25 cellular contexts compared by ENCODE assay signal in genomic region chrX:11766487-11766886, GRCh38. TPM values are rescaled to one million over a fixed set of nuclear protein-coding genes. Genes with fewer than 3 reads are reported as not detected.
DNase-seq lines count a peak whose midpoint lies in the region; ATAC-seq lines count a peak whose summit lies in the region.
"Had no signal": no experiment of that assay in that cellular context is flagged by ENCODE, and none has a peak within 500 bp of the region (broad histone marks: within the 10 kb centered on the region; RNA-seq: fewer than 3 reads in every experiment).

No MANE protein-coding gene starts in this region.

- peak overlapping the region; percentile 83 for H3K4me3 Mint-ChIP-seq in activated CD4-positive, alpha-beta T cell treated with anti-CD3 and anti-CD28 coated beads for 36 hours
- H3K4me3 Mint-ChIP-seq in T-helper 17 cell = peak overlapping the region; percentile 25
- peak overlapping the region; percentile 89 for H3K4me3 Mint-ChIP-seq in activated T-helper 17 cell treated with anti-CD3 and anti-CD28 coated beads, Interleukin-2, amount 50 U/mL, for 72 hours
- peak overlapping the region; percentile 17 to 100 (median 88) for H3K4me3 Mint-ChIP-seq in naive thymus-derived CD4-positive, alpha-beta T cell
- H3K4me3 Mint-ChIP-seq: natural killer cell, WTC11 had no signal

- H3K36me3 ChIP-seq in naive thymus-derived CD4-positive, alpha-beta T cell (ENCODE audit: control insufficient read depth in 2 of 3, insufficient read depth in 3 of 3, low read length in 3 of 3) = peaks cover 12 to 22% (median 21%) of the 10 kb centered on the region in 3 experiments

- peak overlapping the region; percentile 24 for H3K4me3 ChIP-seq in naive thymus-derived CD4-positive, alpha-beta T cell (ENCODE audit: low read length)
- H3K4me3 ChIP-seq: BLaER1 treated with 17β-estradiol and CSF1 and Interleukin-3, amounts not matched to agents 10 nM and 100 nM; esophagus muscularis mucosa; gastroesophageal sphincter; sigmoid colon; vagina had no signal

- intact Hi-C loops in activated CD4-positive, alpha-beta T cell treated with anti-CD3 and anti-CD28 coated beads for 36 hours (cut with DNase I, micrococcal nuclease) = loop anchor here in 1 of 2 experiments (1.0 kb wide), 1 partner anchor 8 kb away; the partner anchor contains the start of gene MSL3
- intact Hi-C loops in naive thymus-derived CD4-positive, alpha-beta T cell (cut with micrococcal nuclease) = loop anchor here (1.0 to 10.0 kb wide), 4 partner anchors 8 to 1968 kb away; partner anchors contain the start of genes MSL3 (in 1 of the 2), OFD1 (in 1 of the 2), TCEANC (in 1 of the 2) and TRAPPC2 (in 1 of the 2)

- peaks cover 62% of the 10 kb centered on the region for H3K36me3 Mint-ChIP-seq in activated CD4-positive, alpha-beta T cell treated with anti-CD3 and anti-CD28 coated beads for 36 hours (ENCODE audit: low read depth)
- H3K36me3 Mint-ChIP-seq in T-helper 17 cell (ENCODE audit: low read depth) = peaks cover 7% of the 10 kb centered on the region
- peaks cover 84% of the 10 kb centered on the region for H3K36me3 Mint-ChIP-seq in activated T-helper 17 cell treated with anti-CD3 and anti-CD28 coated beads, Interleukin-2, amount 50 U/mL, for 72 hours (ENCODE audit: low read depth)
- H3K36me3 Mint-ChIP-seq in naive thymus-derived CD4-positive, alpha-beta T cell = peaks cover 8 to 58% (median 50%) of the 10 kb centered on the region in 5 donors
- H3K36me3 Mint-ChIP-seq: IgD-negative memory B cell had no signal

- peaks cover 23 to 42% of the 10 kb centered on the region in 2 donors for H3K4me1 ChIP-seq in naive thymus-derived CD4-positive, alpha-beta T cell (ENCODE audit: control insufficient read depth in 2 of 2, insufficient read depth in 2 of 2, low read length in 2 of 2)
- H3K4me1 ChIP-seq: sigmoid colon, vagina had no signal

- peak overlapping the region; percentile 96 for H3K27ac Mint-ChIP-seq in activated CD4-positive, alpha-beta T cell treated with anti-CD3 and anti-CD28 coated beads for 36 hours
- H3K27ac Mint-ChIP-seq in T-helper 17 cell = peak overlapping the region; percentile 95
- peak overlapping the region; percentile 78 for H3K27ac Mint-ChIP-seq in activated T-helper 17 cell treated with anti-CD3 and anti-CD28 coated beads, Interleukin-2, amount 50 U/mL, for 72 hours
- H3K27ac Mint-ChIP-seq in naive thymus-derived CD4-positive, alpha-beta T cell = peak overlapping the region; percentile 89 to 100 (median 96)
- H3K27ac Mint-ChIP-seq: WTC11 had no signal

- no peaks in the 10 kb centered on the region for H3K27me3 ChIP-seq in naive thymus-derived CD4-positive, alpha-beta T cell (ENCODE audit: control insufficient read depth in 2 of 2, insufficient read depth in 2 of 2, low read length in 2 of 2)
- H3K27me3 ChIP-seq: esophagus muscularis mucosa, gastroesophageal sphincter, sigmoid colon, vagina had no signal

- no peaks in the 10 kb centered on the region for H3K9me3 ChIP-seq in T-helper 17 cell (ENCODE audit: control insufficient read depth, low read length, poor library complexity, severe bottlenecking)
- no peaks in the 10 kb centered on the region for H3K9me3 ChIP-seq in naive thymus-derived CD4-positive, alpha-beta T cell (ENCODE audit: control insufficient read depth in 2 of 3, low read length in 3 of 3)
- H3K9me3 ChIP-seq: BLaER1 treated with 17β-estradiol and CSF1 and Interleukin-3, amounts not matched to agents 10 nM and 100 nM; esophagus muscularis mucosa; gastroesophageal sphincter; sigmoid colon; vagina had no signal

- no peaks in the 10 kb centered on the region for H3K27me3 Mint-ChIP-seq in activated CD4-positive, alpha-beta T cell treated with anti-CD3 and anti-CD28 coated beads for 36 hours
- H3K27me3 Mint-ChIP-seq in T-helper 17 cell = no peaks in the 10 kb centered on the region
- no peaks in the 10 kb centered on the region for H3K27me3 Mint-ChIP-seq in activated T-helper 17 cell treated with anti-CD3 and anti-CD28 coated beads, Interleukin-2, amount 50 U/mL, for 72 hours
- H3K27me3 Mint-ChIP-seq in naive thymus-derived CD4-positive, alpha-beta T cell = no peaks in the 10 kb centered on the region

- POLR2A ChIA-PET in activated CD4-positive, alpha-beta T cell treated with anti-CD3 and anti-CD28 coated beads for 36 hours (lab: Charles Lee) = interaction anchor here (1.0 kb wide), 1 partner anchor 18 kb away, joined by 4 read pairs; no protein-coding TSS in a partner anchor
- POLR2A ChIA-PET in naive thymus-derived CD4-positive, alpha-beta T cell (lab: Charles Lee) = interaction anchor here (1.0 to 7.4 kb wide), 2 partner anchors 8 to 27 kb away, joined by 3 to 40 read pairs; partner anchors contain the start of gene MSL3

- peak; percentile 27 for ATAC-seq in activated CD4-positive, alpha-beta T cell treated with anti-CD3 and anti-CD28 coated beads for 36 hours
- ATAC-seq in T-helper 17 cell = peak; percentile 38
- ATAC-seq in activated T-helper 17 cell treated with anti-CD3 and anti-CD28 coated beads, Interleukin-2, amount 50 U/mL, for 72 hours (replicated peaks) = peak; percentile 17
- ATAC-seq in naive thymus-derived CD4-positive, alpha-beta T cell = peak; percentile 53
- ATAC-seq: gastroesophageal sphincter, natural killer cell, PC-3, WTC11 had no signal

- CTCF ChIA-PET in activated CD4-positive, alpha-beta T cell treated with anti-CD3 and anti-CD28 coated beads for 36 hours (lab: Charles Lee) = interaction anchor here (0.7 to 1.7 kb wide), 4 partner anchors 8 to 43 kb away, joined by 3 to 8 read pairs (median 3); partner anchors contain the start of gene MSL3
- CTCF ChIA-PET in naive thymus-derived CD4-positive, alpha-beta T cell (lab: Charles Lee) = interaction anchor here (0.9 to 5.0 kb wide), 7 partner anchors 8 to 235 kb away, joined by 3 to 22 read pairs (median 3); partner anchors contain the start of gene MSL3

- H3K9me3 Mint-ChIP-seq in activated CD4-positive, alpha-beta T cell treated with anti-CD3 and anti-CD28 coated beads for 36 hours (ENCODE audit: low read depth) = no peaks in the 10 kb centered on the region
- H3K9me3 Mint-ChIP-seq in activated T-helper 17 cell treated with anti-CD3 and anti-CD28 coated beads, Interleukin-2, amount 50 U/mL, for 72 hours = no peaks in the 10 kb centered on the region
- peaks cover 0 to 2% (median 0%) of the 10 kb centered on the region in 11 donors for H3K9me3 Mint-ChIP-seq in naive thymus-derived CD4-positive, alpha-beta T cell
- H3K9me3 Mint-ChIP-seq: IgD-negative memory B cell, natural killer cell, WTC11 had no signal

- peaks cover 54% of the 10 kb centered on the region for H3K4me1 Mint-ChIP-seq in activated CD4-positive, alpha-beta T cell treated with anti-CD3 and anti-CD28 coated beads for 36 hours
- peaks cover 36% of the 10 kb centered on the region for H3K4me1 Mint-ChIP-seq in T-helper 17 cell
- peaks cover 27% of the 10 kb centered on the region for H3K4me1 Mint-ChIP-seq in activated T-helper 17 cell treated with anti-CD3 and anti-CD28 coated beads, Interleukin-2, amount 50 U/mL, for 72 hours
- H3K4me1 Mint-ChIP-seq in naive thymus-derived CD4-positive, alpha-beta T cell = peaks cover 23 to 82% (median 64%) of the 10 kb centered on the region in 7 donors
- H3K4me1 Mint-ChIP-seq: WTC11 had no signal

- H3K27ac ChIP-seq in naive thymus-derived CD4-positive, alpha-beta T cell (ENCODE audit: low read depth, low read length) = peak overlapping the region; percentile 93
- H3K27ac ChIP-seq: BLaER1 treated with 17β-estradiol and CSF1 and Interleukin-3, amounts not matched to agents 10 nM and 100 nM; esophagus muscularis mucosa; gastroesophageal sphincter; sigmoid colon; vagina had no signal

- DNase-seq in activated CD4-positive, alpha-beta T cell treated with anti-CD3 and anti-CD28 coated beads for 36 hours = peak; percentile 52
- no peak for DNase-seq in activated CD4-positive, alpha-beta T cell treated with anti-CD3 and anti-CD28 coated beads, Interleukin-2, amount 50 U/mL, for 48 hours
- DNase-seq in T-helper 17 cell (no peak), GM03348 (ENCODE audit: low spot score) (no peak), HPDE6-E6E7 (ENCODE audit: extremely low spot score) (no peak)
- peak in 5 of 9 donors; percentile 23 to 51 (median 48) for DNase-seq in naive thymus-derived CD4-positive, alpha-beta T cell
- no peak for DNase-seq in stimulated activated CD4-positive, alpha-beta T cell treated with anti-CD3 and anti-CD28 coated beads, Interleukin-4, amount 100 ng/mL, for 24 hours
- DNase-seq: aorta; DMS153; effector CD4-positive, alpha-beta T cell; GF-D8; mesenchymal stem cell; natural killer cell; NCI-H1694; NCI-H774; PC-3; SIG-M5; sigmoid colon had no signal

RNA-seq across cellular contexts. Expression of gene MSL3, which starts 8.4 kb away (rescaled TPM):
- total RNA-seq in activated CD4-positive, alpha-beta T cell treated with anti-CD3 and anti-CD28 coated beads for 36 hours = 10 to 100 TPM; 51.6 to 54.2 TPM
- total RNA-seq in T-helper 17 cell = 10 to 100 TPM; 86.2 to 86.3 TPM
- total RNA-seq in activated T-helper 17 cell treated with anti-CD3 and anti-CD28 coated beads, Interleukin-2, amount 50 U/mL, for 72 hours = 10 to 100 TPM; 36.4 to 45.0 TPM
- total RNA-seq in naive thymus-derived CD4-positive, alpha-beta T cell = 100 to 1,000 TPM in 4 of 5 experiments, 10 to 100 TPM in 1; 66.3 to 164 (median 141) TPM
- polyA plus RNA-seq in naive thymus-derived CD4-positive, alpha-beta T cell = 100 to 1,000 TPM in 1 of 2 donors, 10 to 100 TPM in 1; 76.2 to 118 TPM

Comparison
In these comparisons a context has a peak if more than half of its experiments do, and no peak if none do; other contexts are left out.
1. DNase-seq: peak in activated CD4-positive, alpha-beta T cell treated with anti-CD3 and anti-CD28 coated beads for 36 hours (single experiment) and naive thymus-derived CD4-positive, alpha-beta T cell (5 of 9); none in activated CD4-positive, alpha-beta T cell treated with anti-CD3 and anti-CD28 coated beads, Interleukin-2, amount 50 U/mL, for 48 hours (0 of 2), T-helper 17 cell (0 of 3), GM03348 (single experiment), stimulated activated CD4-positive, alpha-beta T cell treated with anti-CD3 and anti-CD28 coated beads, Interleukin-4, amount 100 ng/mL, for 24 hours (single experiment) and HPDE6-E6E7 (single experiment).
2. H3K4me3 Mint-ChIP-seq: peak in every context shown above with its lines; median percentile 89 in activated T-helper 17 cell treated with anti-CD3 and anti-CD28 coated beads, Interleukin-2, amount 50 U/mL, for 72 hours; 88 in naive thymus-derived CD4-positive, alpha-beta T cell; 83 in activated CD4-positive, alpha-beta T cell treated with anti-CD3 and anti-CD28 coated beads for 36 hours; 25 in T-helper 17 cell.
3. Peak in every context shown above with its lines, with median percentiles within 50 percentile points of each other: ATAC-seq and H3K27ac Mint-ChIP-seq.